8 cellular contexts compared by ENCODE assay signal in the genomic region with DNA sequence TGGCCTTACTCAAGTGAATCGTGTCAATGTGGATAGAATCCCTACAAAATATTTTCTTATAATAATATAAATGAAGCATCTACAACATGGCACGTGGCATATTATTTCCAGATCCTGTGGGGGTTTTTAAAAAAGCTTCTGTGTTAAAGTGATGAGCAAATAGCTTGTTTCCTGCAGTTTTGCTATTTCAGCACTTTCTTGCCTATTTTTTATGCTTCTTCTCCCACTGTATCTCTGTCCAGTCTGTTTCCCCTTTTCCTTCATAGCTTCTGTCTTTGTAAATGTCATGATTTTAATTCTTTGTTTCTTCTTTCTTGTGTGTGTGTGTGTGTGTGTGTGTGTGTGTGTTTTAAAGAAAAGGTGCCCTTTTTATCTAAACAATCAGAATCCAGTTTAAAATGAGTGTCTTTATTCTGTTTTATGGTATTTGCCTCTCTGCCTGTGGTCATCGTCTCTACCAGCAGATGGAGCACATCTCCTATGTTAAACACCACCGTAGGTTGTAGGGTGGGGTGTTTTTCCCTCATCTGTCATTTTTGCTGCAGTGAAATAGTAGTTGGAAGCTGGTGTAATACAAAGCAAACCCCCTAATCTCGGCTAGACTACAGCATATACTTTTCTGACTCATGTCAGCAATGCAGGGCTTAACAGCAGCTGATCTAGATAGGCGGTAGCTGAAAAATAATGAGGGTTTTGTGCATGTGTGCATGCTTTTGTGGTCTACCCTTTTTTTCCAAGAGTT. TPM values are rescaled to one million over a fixed set of nuclear protein-coding genes. Genes with fewer than 3 reads are reported as not detected.
DNase-seq lines count a peak whose midpoint lies in the region; ATAC-seq, FAIRE-seq and TF ChIP-seq lines count a peak whose summit lies in the region.

No MANE protein-coding gene starts in this region.

- H3K36me3 ChIP-seq in HAP-1 (replicated peaks) (no peaks in the 10 kb centered on the region), brain microvascular endothelial cell (replicated peaks) (no peaks in the 10 kb centered on the region)

- H3K9me3 ChIP-seq in HAP-1 = no peaks in the 10 kb centered on the region

- ATAC-seq in left colon (peak; percentile 65), HG02840 (IDR thresholded peaks at IDR 0.05; ENCODE audit: low FRiP score, unreplicated experiment) (no peak)

- peak; percentile 71 for TF ChIP-seq CTCF in brain microvascular endothelial cell (IDR thresholded peaks at IDR 0.05; ENCODE audit: low read depth, low read length, missing control alignments)

- in situ Hi-C loops in HAP-1 (cut with MboI; ENCODE audit: low sequenced_read_pairs) = loop anchor here (10.0 kb wide), 1 partner anchor 616 kb away; no protein-coding TSS in a partner anchor
- in situ Hi-C loops in brain microvascular endothelial cell (cut with HindIII; ENCODE audit: low pct_ligation_motif_present, low sequenced_read_pairs) = no loop called here

- no peaks in the 10 kb centered on the region; the same call in 1 of the 2 replicates for H3K4me1 ChIP-seq in HAP-1

- H3K4me3 ChIP-seq in HAP-1 (no peak overlapping the region), brain microvascular endothelial cell (ENCODE audit: low read depth, low read length) (no peak overlapping the region)

- H3K27me3 ChIP-seq in HAP-1 (ENCODE audit: low read depth) (peaks cover 9% of the 10 kb centered on the region), brain microvascular endothelial cell (replicated peaks) (no peaks in the 10 kb centered on the region)

- no peak for FAIRE-seq in urothelium cell line (lab: Jason Lieb, UNC)

- DNase-seq in stimulated activated CD4-positive, alpha-beta T cell treated with anti-CD3 and anti-CD28 coated beads, Interleukin-2, amount 100 ng/mL, for 24 hours = peak; percentile 8 to 17
- no peak for DNase-seq in stimulated activated CD4-positive, alpha-beta T cell treated with anti-CD3 and anti-CD28 coated beads, Interleukin-4, amount 100 ng/mL, for 4 hours
- DNase-seq in HAP-1 (ENCODE audit: low spot score in 2 of 2) (peak; percentile 34 to 68), NAMALWA (ENCODE audit: low spot score) (peak; percentile 51), brain microvascular endothelial cell (peak; percentile 37), left colon (peak in 1 of 2 donors; percentile 46), urothelium cell line (ENCODE audit: low spot score) (peak; percentile 4)

- no peak overlapping the region for H3K27ac ChIP-seq in brain microvascular endothelial cell

- intact Hi-C loops in left colon (cut with DNase I, micrococcal nuclease) = no loop called here

RNA-seq across cellular contexts. Expression of a gene that starts 33.1 kb away (rescaled TPM):
- not detected for total RNA-seq in left colon

Comparison
In these comparisons a context has a peak if more than half of its experiments do, and no peak if none do; other contexts are left out.
1. DNase-seq: peak in stimulated activated CD4-positive, alpha-beta T cell treated with anti-CD3 and anti-CD28 coated beads, Interleukin-2, amount 100 ng/mL, for 24 hours (2 of 2), HAP-1 (2 of 2), NAMALWA (single experiment), brain microvascular endothelial cell (single experiment) and urothelium cell line (single experiment); none in stimulated activated CD4-positive, alpha-beta T cell treated with anti-CD3 and anti-CD28 coated beads, Interleukin-4, amount 100 ng/mL, for 4 hours (0 of 2).